In genomic region chr14:97410667-97411286, GRCh38 we compare ENCODE assay signal across 1 cellular context.
A peak's percentile ranks its signal among the peaks of the same experiment; 100 is the strongest.
TF ChIP-seq lines count a peak whose summit lies in the region.

No MANE protein-coding gene starts in this region.

TF ChIP-seq in GM12878, 131 proteins besides CTCF, POLR2A, EP300 and RAD21 (continued from another document):
- TF ChIP-seq ZNF687 (IDR thresholded peaks at IDR 0.05) (peak; percentile 51; the same call in 1 of the 2 replicates), PAX5 (IDR thresholded peaks at IDR 0.05; ENCODE audit: borderline replicate concordance, low read depth, low read length) (no peak), ZNF24 (IDR thresholded peaks at IDR 0.05) (no peak), NFIC (IDR thresholded peaks at IDR 0.05; ENCODE audit: low read depth, low read length) (no peak), RBBP5 (conservative IDR thresholded peaks at IDR 0.05) (no peak), JUND (IDR thresholded peaks at IDR 0.05; ENCODE audit: low read depth, low read length) (no peak)
